In the genomic region with DNA sequence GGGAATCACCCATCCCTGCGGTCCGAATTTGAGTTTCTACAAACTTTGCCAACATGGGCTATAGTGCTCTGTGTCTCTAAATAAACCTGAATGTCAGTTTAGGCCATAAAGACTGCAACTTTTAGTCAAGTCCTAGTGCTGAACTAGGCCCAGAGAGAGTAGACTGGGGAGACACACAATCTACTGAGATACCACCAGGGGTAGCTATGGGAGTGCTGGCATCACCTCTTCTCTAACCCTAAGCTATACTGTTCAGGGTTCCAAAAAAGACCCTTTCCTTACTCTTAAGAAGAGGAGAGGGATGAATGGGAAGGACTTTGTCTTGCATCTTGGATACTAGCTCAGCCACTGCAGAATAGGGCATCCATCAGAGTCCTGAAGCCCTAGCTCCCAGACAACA, we compare ENCODE assay signal across 21 cellular contexts.
"Had no signal": no experiment of that assay in that cellular context is flagged by ENCODE, and none has a peak within 500 bp of the region (broad histone marks: within the 10 kb centered on the region; RNA-seq: fewer than 3 reads in every experiment).

No MANE protein-coding gene starts in this region.

- H3K4me3 ChIP-seq: left ventricle myocardium inferior, lung, spleen, stomach, thoracic aorta, transverse colon had no signal

- H3K4me1 ChIP-seq: foreskin keratinocyte, left ventricle myocardium inferior, spleen, stomach, transverse colon had no signal

- H3K27me3 ChIP-seq: foreskin keratinocyte, spleen, stomach, transverse colon had no signal

- H3K27ac Mint-ChIP-seq: dendritic cell treated with granulocyte-macrophage colony-stimulating factor and Interleukin-4, amounts not matched to agents 40 ng/mL and 50 ng/mL, for 4 days; effector memory CD8-positive, alpha-beta T cell; immature natural killer cell; naive B cell; nephron progenitor cell had no signal

- H3K4me1 Mint-ChIP-seq: immature natural killer cell, naive B cell, nephron progenitor cell had no signal

- H3K36me3 Mint-ChIP-seq: immature natural killer cell had no signal

- H3K27me3 Mint-ChIP-seq: dendritic cell treated with granulocyte-macrophage colony-stimulating factor and Interleukin-4, amounts not matched to agents 40 ng/mL and 50 ng/mL, for 4 days; effector memory CD8-positive, alpha-beta T cell; naive B cell had no signal

- H3K27ac ChIP-seq: foreskin keratinocyte, left ventricle myocardium inferior, spleen, stomach, thoracic aorta, transverse colon had no signal

- H3K4me3 Mint-ChIP-seq: dendritic cell treated with granulocyte-macrophage colony-stimulating factor and Interleukin-4, amounts not matched to agents 40 ng/mL and 50 ng/mL, for 4 days; effector memory CD8-positive, alpha-beta T cell; immature natural killer cell; naive B cell; nephron progenitor cell had no signal

- H3K9me3 ChIP-seq: transverse colon had no signal

- H3K36me3 ChIP-seq: left ventricle myocardium inferior, spleen, stomach, thoracic aorta, transverse colon had no signal

- DNase-seq: effector memory CD8-positive, alpha-beta T cell; erythroblast; foreskin keratinocyte; immature natural killer cell; left ventricle myocardium inferior; mesenchymal stem cell; naive B cell; nephron progenitor cell; posterior cingulate gyrus; stimulated activated CD4-positive, alpha-beta T cell treated with anti-CD3 and anti-CD28 coated beads, Interleukin-15, amount 100 ng/mL, for 24 hours; stimulated activated CD4-positive, alpha-beta T cell treated with anti-CD3 and anti-CD28 coated beads, Interleukin-1b, Interleukin-23, amount 100 ng/mL, for 48 hours; stimulated activated CD4-positive, alpha-beta T cell treated with anti-CD3 and anti-CD28 coated beads, Interleukin-4, amount 100 ng/mL, for 24 hours; stimulated activated naive CD4-positive, alpha-beta T cell; stomach; substantia nigra; transverse colon had no signal

- ATAC-seq: effector memory CD8-positive, alpha-beta T cell; foreskin keratinocyte; sciatic nerve had no signal
